In the genomic region with DNA sequence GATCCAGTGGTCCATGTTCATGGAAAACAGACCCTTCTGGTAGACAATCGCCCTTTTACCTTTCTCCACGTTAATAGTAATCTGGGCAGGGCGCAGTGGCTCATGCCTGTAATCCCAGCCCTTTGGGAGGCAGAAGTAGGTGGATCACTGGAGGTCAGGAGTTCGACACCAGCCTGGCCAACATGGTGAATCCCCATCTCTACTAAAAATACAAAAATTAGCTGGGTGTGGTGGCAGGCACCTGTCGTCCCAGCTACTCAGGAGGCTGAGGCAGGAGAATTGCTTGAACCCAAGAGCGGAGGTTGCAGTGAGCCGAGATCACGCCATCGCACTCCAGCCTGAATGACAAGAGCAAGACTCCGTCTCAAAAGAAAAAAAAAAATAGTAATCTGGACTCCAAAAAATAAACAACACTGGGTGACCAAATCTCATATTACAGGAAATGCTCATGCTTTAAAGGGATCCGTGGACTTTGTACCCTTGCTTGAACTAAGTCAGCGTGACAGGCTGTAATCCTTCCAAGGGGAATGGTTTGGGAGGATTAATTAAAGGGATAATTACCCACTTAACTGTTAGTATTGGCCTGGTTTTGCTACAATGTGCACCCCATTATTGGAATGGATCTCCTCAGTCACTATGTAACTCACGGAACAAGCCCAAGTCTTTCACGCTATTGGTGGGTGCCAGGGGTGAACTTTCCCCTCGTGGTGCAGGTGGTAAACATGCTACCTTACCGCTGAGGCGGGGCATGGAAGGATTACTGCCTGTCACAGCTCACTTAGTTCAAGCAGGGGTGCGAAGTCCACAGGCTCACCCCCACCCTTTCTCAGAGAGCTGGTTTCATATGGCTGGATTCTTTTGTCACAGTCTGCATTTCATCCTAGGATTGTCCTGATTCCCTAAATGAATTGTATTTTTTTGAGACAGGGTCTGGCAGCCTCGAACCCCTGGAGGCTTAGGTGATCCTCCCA, we compare ENCODE assay signal across 1 cellular context.
TF ChIP-seq lines count a peak whose summit lies in the region.

No MANE protein-coding gene starts in this region.

TF ChIP-seq in HepG2, 621 proteins besides CTCF, POLR2A, EP300 and RAD21 (continued from another document):
- no peak for TF ChIP-seq ZNF318 (CRISPR knock-in tag; IDR thresholded peaks at IDR 0.05)
- no peak for TF ChIP-seq BATF2 (CRISPR knock-in tag; IDR thresholded peaks at IDR 0.05)
- TF ChIP-seq, protein P1, sequence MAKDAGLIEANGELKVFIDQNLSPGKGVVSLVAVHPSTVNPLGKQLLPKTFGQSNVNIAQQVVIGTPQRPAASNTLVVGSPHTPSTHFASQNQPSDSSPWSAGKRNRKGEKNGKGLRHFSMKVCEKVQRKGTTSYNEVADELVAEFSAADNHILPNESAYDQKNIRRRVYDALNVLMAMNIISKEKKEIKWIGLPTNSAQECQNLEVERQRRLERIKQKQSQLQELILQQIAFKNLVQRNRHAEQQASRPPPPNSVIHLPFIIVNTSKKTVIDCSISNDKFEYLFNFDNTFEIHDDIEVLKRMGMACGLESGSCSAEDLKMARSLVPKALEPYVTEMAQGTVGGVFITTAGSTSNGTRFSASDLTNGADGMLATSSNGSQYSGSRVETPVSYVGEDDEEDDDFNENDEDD (CRISPR knock-in tag; IDR thresholded peaks at IDR 0.05; ENCODE audit: borderline replicate concordance): peak; percentile 94
- TF ChIP-seq HIVEP1 (CRISPR knock-in tag; IDR thresholded peaks at IDR 0.05): peak; percentile 60; the same call in 1 of the 2 replicates
- 0 out of 2 replicates have a peak, but pooled peaks have one; percentile 16 for TF ChIP-seq ZNF598 (CRISPR knock-in tag; IDR thresholded peaks at IDR 0.05; ENCODE audit: borderline replicate concordance)
- TF ChIP-seq CREB1 (IDR thresholded peaks at IDR 0.05): peak; percentile 55; the same call in 1 of the 2 replicates
- peak; percentile 82 for TF ChIP-seq CREB1 (CRISPR knock-in tag; IDR thresholded peaks at IDR 0.05)
- no peak for TF ChIP-seq ZNF34 (CRISPR knock-in tag; IDR thresholded peaks at IDR 0.05; ENCODE audit: borderline replicate concordance)
- TF ChIP-seq, protein P2, sequence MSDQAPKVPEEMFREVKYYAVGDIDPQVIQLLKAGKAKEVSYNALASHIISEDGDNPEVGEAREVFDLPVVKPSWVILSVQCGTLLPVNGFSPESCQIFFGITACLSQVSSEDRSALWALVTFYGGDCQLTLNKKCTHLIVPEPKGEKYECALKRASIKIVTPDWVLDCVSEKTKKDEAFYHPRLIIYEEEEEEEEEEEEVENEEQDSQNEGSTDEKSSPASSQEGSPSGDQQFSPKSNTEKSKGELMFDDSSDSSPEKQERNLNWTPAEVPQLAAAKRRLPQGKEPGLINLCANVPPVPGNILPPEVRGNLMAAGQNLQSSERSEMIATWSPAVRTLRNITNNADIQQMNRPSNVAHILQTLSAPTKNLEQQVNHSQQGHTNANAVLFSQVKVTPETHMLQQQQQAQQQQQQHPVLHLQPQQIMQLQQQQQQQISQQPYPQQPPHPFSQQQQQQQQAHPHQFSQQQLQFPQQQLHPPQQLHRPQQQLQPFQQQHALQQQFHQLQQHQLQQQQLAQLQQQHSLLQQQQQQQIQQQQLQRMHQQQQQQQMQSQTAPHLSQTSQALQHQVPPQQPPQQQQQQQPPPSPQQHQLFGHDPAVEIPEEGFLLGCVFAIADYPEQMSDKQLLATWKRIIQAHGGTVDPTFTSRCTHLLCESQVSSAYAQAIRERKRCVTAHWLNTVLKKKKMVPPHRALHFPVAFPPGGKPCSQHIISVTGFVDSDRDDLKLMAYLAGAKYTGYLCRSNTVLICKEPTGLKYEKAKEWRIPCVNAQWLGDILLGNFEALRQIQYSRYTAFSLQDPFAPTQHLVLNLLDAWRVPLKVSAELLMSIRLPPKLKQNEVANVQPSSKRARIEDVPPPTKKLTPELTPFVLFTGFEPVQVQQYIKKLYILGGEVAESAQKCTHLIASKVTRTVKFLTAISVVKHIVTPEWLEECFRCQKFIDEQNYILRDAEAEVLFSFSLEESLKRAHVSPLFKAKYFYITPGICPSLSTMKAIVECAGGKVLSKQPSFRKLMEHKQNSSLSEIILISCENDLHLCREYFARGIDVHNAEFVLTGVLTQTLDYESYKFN (CRISPR knock-in tag; conservative IDR thresholded peaks at IDR 0.05): peak; percentile 100
- TF ChIP-seq POLR2AphosphoS2 (IDR thresholded peaks at IDR 0.05; ENCODE audit: low read depth, low read length): no peak
- TF ChIP-seq ARNT2 (CRISPR knock-in tag; IDR thresholded peaks at IDR 0.05; ENCODE audit: low read depth): no peak; the same call in 1 of the 2 replicates
- no peak for TF ChIP-seq RFXANK (CRISPR knock-in tag; IDR thresholded peaks at IDR 0.05)
- TF ChIP-seq, protein P3, sequence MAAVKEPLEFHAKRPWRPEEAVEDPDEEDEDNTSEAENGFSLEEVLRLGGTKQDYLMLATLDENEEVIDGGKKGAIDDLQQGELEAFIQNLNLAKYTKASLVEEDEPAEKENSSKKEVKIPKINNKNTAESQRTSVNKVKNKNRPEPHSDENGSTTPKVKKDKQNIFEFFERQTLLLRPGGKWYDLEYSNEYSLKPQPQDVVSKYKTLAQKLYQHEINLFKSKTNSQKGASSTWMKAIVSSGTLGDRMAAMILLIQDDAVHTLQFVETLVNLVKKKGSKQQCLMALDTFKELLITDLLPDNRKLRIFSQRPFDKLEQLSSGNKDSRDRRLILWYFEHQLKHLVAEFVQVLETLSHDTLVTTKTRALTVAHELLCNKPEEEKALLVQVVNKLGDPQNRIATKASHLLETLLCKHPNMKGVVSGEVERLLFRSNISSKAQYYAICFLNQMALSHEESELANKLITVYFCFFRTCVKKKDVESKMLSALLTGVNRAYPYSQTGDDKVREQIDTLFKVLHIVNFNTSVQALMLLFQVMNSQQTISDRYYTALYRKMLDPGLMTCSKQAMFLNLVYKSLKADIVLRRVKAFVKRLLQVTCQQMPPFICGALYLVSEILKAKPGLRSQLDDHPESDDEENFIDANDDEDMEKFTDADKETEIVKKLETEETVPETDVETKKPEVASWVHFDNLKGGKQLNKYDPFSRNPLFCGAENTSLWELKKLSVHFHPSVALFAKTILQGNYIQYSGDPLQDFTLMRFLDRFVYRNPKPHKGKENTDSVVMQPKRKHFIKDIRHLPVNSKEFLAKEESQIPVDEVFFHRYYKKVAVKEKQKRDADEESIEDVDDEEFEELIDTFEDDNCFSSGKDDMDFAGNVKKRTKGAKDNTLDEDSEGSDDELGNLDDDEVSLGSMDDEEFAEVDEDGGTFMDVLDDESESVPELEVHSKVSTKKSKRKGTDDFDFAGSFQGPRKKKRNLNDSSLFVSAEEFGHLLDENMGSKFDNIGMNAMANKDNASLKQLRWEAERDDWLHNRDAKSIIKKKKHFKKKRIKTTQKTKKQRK (IDR thresholded peaks at IDR 0.05; ENCODE audit: low read length): no peak
- TF ChIP-seq ZNF580 (CRISPR knock-in tag; IDR thresholded peaks at IDR 0.05; ENCODE audit: borderline replicate concordance, low read depth): peak; percentile 90; the same call in 1 of the 2 replicates
- TF ChIP-seq PPARG (CRISPR knock-in tag; conservative IDR thresholded peaks at IDR 0.05): peak; percentile 100
- TF ChIP-seq ZSCAN22 (CRISPR knock-in tag; IDR thresholded peaks at IDR 0.05): peak; percentile 67; the same call in 1 of the 2 replicates
- TF ChIP-seq, protein P4, sequence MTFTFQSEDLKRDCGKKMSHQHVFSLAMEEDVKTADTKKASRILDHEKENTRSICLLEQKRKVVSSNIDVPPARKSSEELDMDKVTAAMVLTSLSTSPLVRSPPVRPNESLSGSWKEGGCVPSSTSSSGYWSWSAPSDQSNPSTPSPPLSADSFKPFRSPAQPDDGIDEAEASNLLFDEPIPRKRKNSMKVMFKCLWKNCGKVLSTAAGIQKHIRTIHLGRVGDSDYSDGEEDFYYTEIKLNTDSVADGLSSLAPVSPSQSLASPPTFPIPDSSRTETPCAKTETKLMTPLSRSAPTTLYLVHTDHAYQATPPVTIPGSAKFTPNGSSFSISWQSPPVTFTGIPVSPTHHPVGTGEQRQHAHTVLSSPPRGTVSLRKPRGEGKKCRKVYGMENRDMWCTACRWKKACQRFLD (CRISPR knock-in tag; IDR thresholded peaks at IDR 0.05; ENCODE audit: borderline replicate concordance): peak; percentile 47; the same call in 1 of the 2 replicates
- peak; percentile 62; the same call in 1 of the 2 replicates for TF ChIP-seq ZNF710 (CRISPR knock-in tag; IDR thresholded peaks at IDR 0.05; ENCODE audit: borderline replicate concordance)
- TF ChIP-seq, protein P5, sequence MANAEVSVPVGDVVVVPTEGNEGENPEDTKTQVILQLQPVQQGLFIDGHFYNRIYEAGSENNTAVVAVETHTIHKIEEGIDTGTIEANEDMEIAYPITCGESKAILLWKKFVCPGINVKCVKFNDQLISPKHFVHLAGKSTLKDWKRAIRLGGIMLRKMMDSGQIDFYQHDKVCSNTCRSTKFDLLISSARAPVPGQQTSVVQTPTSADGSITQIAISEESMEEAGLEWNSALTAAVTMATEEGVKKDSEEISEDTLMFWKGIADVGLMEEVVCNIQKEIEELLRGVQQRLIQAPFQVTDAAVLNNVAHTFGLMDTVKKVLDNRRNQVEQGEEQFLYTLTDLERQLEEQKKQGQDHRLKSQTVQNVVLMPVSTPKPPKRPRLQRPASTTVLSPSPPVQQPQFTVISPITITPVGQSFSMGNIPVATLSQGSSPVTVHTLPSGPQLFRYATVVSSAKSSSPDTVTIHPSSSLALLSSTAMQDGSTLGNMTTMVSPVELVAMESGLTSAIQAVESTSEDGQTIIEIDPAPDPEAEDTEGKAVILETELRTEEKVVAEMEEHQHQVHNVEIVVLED (CRISPR knock-in tag; IDR thresholded peaks at IDR 0.05; ENCODE audit: borderline replicate concordance): no peak; the same call in 1 of the 2 replicates
TF ChIP-seq in HepG2: peak in this region for 367.
